Comparison of ENCODE assay signal across 8 cellular contexts in the genomic region with DNA sequence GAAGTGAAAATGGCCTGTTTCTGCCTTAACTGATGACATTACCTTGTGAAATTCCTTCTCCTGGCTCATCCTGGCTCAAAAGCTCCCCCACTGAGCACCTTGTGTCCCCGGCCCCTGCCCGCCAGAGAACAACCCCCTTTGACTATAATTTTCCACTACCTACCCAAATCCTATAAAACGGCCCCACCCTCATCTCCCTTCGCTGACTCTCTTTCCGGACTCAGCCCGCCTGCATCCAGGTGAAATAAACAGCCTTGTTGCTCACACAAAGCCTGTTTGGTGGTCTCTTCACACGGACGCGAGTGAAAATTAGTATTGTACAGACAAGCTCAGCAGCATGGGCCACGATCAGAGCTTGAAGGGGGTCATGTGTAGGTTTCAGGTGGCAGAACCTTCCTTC. TPM values are rescaled to one million over a fixed set of nuclear protein-coding genes. Genes with fewer than 3 reads are reported as not detected.
DNase-seq lines count a peak whose midpoint lies in the region; ATAC-seq and TF ChIP-seq lines count a peak whose summit lies in the region.
"Not testable (repeated sequence)": the region's sequence is repeated elsewhere in the genome, so short reads cannot be mapped to it uniquely, and the experiment has no call there.

No MANE protein-coding gene starts in this region.

- ATAC-seq in activated CD4-positive, alpha-beta T cell treated with anti-CD3 and anti-CD28 coated beads for 36 hours = not testable (repeated sequence)

- H3K36me3 Mint-ChIP-seq in CD14-positive monocyte (peaks cover 43 to 70% of the 10 kb centered on the region in 2 donors), progenitor cell of endocrine pancreas (ENCODE audit: insufficient read depth) (peaks cover 15% of the 10 kb centered on the region)
- not testable (repeated sequence) for H3K36me3 Mint-ChIP-seq in IgD-negative memory B cell
- peaks cover 79% of the 10 kb centered on the region for H3K36me3 Mint-ChIP-seq in activated CD4-positive, alpha-beta T cell treated with anti-CD3 and anti-CD28 coated beads for 36 hours (ENCODE audit: low read depth)
- peaks cover 80% of the 10 kb centered on the region for H3K36me3 Mint-ChIP-seq in activated naive CD8-positive, alpha-beta T cell treated with anti-CD3 and anti-CD28 coated beads for 36 hours

- not testable (repeated sequence) for DNase-seq in CD14-positive monocyte (ENCODE audit: low spot score); activated naive CD8-positive, alpha-beta T cell treated with anti-CD3 and anti-CD28 coated beads for 36 hours; esophagus squamous epithelium (lab: John Stamatoyannopoulos, UW); progenitor cell of endocrine pancreas (ENCODE audit: low spot score, unreplicated experiment)
- peak; percentile 70 for DNase-seq in activated CD4-positive, alpha-beta T cell treated with anti-CD3 and anti-CD28 coated beads for 36 hours
- DNase-seq in activated T-cell treated with anti-CD3 and anti-CD28 coated beads, Interleukin-2, amount 50 U/mL, for 48 hours = peak; percentile 64 to 69
- peak; percentile 32 for DNase-seq in stimulated activated naive CD4-positive, alpha-beta T cell treated with Interleukin-2 at 50 U/mL for 16 hours (lab: John Stamatoyannopoulos, UW)

- H3K4me1 Mint-ChIP-seq in CD14-positive monocyte = peaks cover 35% of the 10 kb centered on the region
- peaks cover 27 to 53% (median 28%) of the 10 kb centered on the region in 3 donors for H3K4me1 Mint-ChIP-seq in IgD-negative memory B cell
- H3K4me1 Mint-ChIP-seq in activated CD4-positive, alpha-beta T cell treated with anti-CD3 and anti-CD28 coated beads for 36 hours = peaks cover 85% of the 10 kb centered on the region
- peaks cover 86% of the 10 kb centered on the region for H3K4me1 Mint-ChIP-seq in activated naive CD8-positive, alpha-beta T cell treated with anti-CD3 and anti-CD28 coated beads for 36 hours
- peaks cover 44% of the 10 kb centered on the region for H3K4me1 Mint-ChIP-seq in progenitor cell of endocrine pancreas (ENCODE audit: low read depth)

- POLR2A ChIA-PET in activated CD4-positive, alpha-beta T cell treated with anti-CD3 and anti-CD28 coated beads for 36 hours (lab: Charles Lee) = interaction anchor here (0.6 to 2.4 kb wide), 3 partner anchors 19 to 267 kb away, joined by 3 to 7 read pairs (median 4); partner anchors contain the start of gene LUC7L2

- H3K4me3 Mint-ChIP-seq in CD14-positive monocyte = not testable (repeated sequence)
- H3K4me3 Mint-ChIP-seq in IgD-negative memory B cell (peak overlapping the region; percentile 30 to 75 (median 68)), progenitor cell of endocrine pancreas (ENCODE audit: low read depth) (peak overlapping the region; percentile 23)
- H3K4me3 Mint-ChIP-seq in activated CD4-positive, alpha-beta T cell treated with anti-CD3 and anti-CD28 coated beads for 36 hours = peak overlapping the region; percentile 70
- peak overlapping the region; percentile 79 for H3K4me3 Mint-ChIP-seq in activated naive CD8-positive, alpha-beta T cell treated with anti-CD3 and anti-CD28 coated beads for 36 hours

- CTCF ChIA-PET in activated CD4-positive, alpha-beta T cell treated with anti-CD3 and anti-CD28 coated beads for 36 hours (lab: Charles Lee) = interaction anchor here (0.6 to 3.2 kb wide), 4 partner anchors 10 to 246 kb away, joined by 3 to 32 read pairs (median 12); no protein-coding TSS in a partner anchor

- H3K27me3 Mint-ChIP-seq in CD14-positive monocyte (ENCODE audit: low read depth in 3 of 3); IgD-negative memory B cell; activated CD4-positive, alpha-beta T cell treated with anti-CD3 and anti-CD28 coated beads for 36 hours; activated naive CD8-positive, alpha-beta T cell treated with anti-CD3 and anti-CD28 coated beads for 36 hours; progenitor cell of endocrine pancreas: not testable (repeated sequence)

- H3K9me3 Mint-ChIP-seq in CD14-positive monocyte; IgD-negative memory B cell; activated CD4-positive, alpha-beta T cell treated with anti-CD3 and anti-CD28 coated beads for 36 hours (ENCODE audit: low read depth); activated naive CD8-positive, alpha-beta T cell treated with anti-CD3 and anti-CD28 coated beads for 36 hours; progenitor cell of endocrine pancreas (ENCODE audit: low read depth): not testable (repeated sequence)

- H3K27ac ChIP-seq in esophagus squamous epithelium = peak overlapping the region in 3 of 4 donors; percentile 19 to 45 (median 39)

- not testable (repeated sequence) for TF ChIP-seq CTCF in CD14-positive monocyte (IDR thresholded peaks at IDR 0.05); esophagus squamous epithelium (IDR thresholded peaks at IDR 0.05); progenitor cell of endocrine pancreas (IDR thresholded peaks at IDR 0.05; ENCODE audit: unreplicated experiment)

- 85 to 88% methylated on average over 10 of the region's 10 CpGs for WGBS in esophagus squamous epithelium, 2 donors

- H3K27ac Mint-ChIP-seq in CD14-positive monocyte = peak overlapping the region in 4 of 7 donors; percentile 9 to 90 (median 40)
- H3K27ac Mint-ChIP-seq in IgD-negative memory B cell = peak overlapping the region; percentile 85 to 97 (median 97)
- peak overlapping the region; percentile 92 for H3K27ac Mint-ChIP-seq in activated CD4-positive, alpha-beta T cell treated with anti-CD3 and anti-CD28 coated beads for 36 hours
- H3K27ac Mint-ChIP-seq in activated naive CD8-positive, alpha-beta T cell treated with anti-CD3 and anti-CD28 coated beads for 36 hours = peak overlapping the region; percentile 90
- peak overlapping the region; percentile 75 for H3K27ac Mint-ChIP-seq in progenitor cell of endocrine pancreas

- peaks cover 0 to 58% (median 10%) of the 10 kb centered on the region in 3 donors for H3K4me1 ChIP-seq in esophagus squamous epithelium

- not testable (repeated sequence) for H3K9me3 ChIP-seq in esophagus squamous epithelium

- intact Hi-C loops in CD14-positive monocyte (cut with micrococcal nuclease); activated CD4-positive, alpha-beta T cell treated with anti-CD3 and anti-CD28 coated beads for 36 hours (cut with DNase I, micrococcal nuclease); esophagus squamous epithelium (cut with DNase I): not testable (repeated sequence)

- H3K36me3 ChIP-seq in esophagus squamous epithelium = peaks cover 0 to 44% (median 0%) of the 10 kb centered on the region in 3 donors

- H3K4me3 ChIP-seq in esophagus squamous epithelium = not testable (repeated sequence)

- not testable (repeated sequence) for TF ChIP-seq POLR2A in esophagus squamous epithelium (IDR thresholded peaks at IDR 0.05)

- H3K27me3 ChIP-seq in esophagus squamous epithelium = not testable (repeated sequence)

RNA-seq across cellular contexts. Expression of gene ZC3HAV1, which starts 16.0 kb away (rescaled TPM):
- polyA plus RNA-seq in CD14-positive monocyte (10 to 100 TPM; 21.2 to 30.2 TPM), IgD-negative memory B cell (93.1 TPM)
- 100 to 1,000 TPM; 110 to 120 TPM for total RNA-seq in activated CD4-positive, alpha-beta T cell treated with anti-CD3 and anti-CD28 coated beads for 36 hours
- 100 to 1,000 TPM; 117 to 118 TPM for total RNA-seq in activated naive CD8-positive, alpha-beta T cell treated with anti-CD3 and anti-CD28 coated beads for 36 hours
- total RNA-seq in esophagus squamous epithelium (10 to 100 TPM; 27.7 to 34.7 (median 29.2) TPM), progenitor cell of endocrine pancreas (41.2 and 44.6 TPM in 2 replicates)

RNA-seq across cellular contexts. Expression of gene ZC3HAV1L, which starts 57.7 kb away (rescaled TPM):
- polyA plus RNA-seq in CD14-positive monocyte = under 1 TPM in 1 of 2 donors, not detected in 1; 0.10 TPM
- polyA plus RNA-seq in IgD-negative memory B cell = 0.80 TPM
- total RNA-seq in activated CD4-positive, alpha-beta T cell treated with anti-CD3 and anti-CD28 coated beads for 36 hours = 10 to 100 TPM; 19.8 to 23.2 TPM
- total RNA-seq in activated naive CD8-positive, alpha-beta T cell treated with anti-CD3 and anti-CD28 coated beads for 36 hours = 10 to 100 TPM; 12.9 to 13.4 TPM
- 10 to 100 TPM; 12.5 to 24.0 (median 14.9) TPM for total RNA-seq in esophagus squamous epithelium
- 16.5 and 18.2 TPM in 2 replicates for total RNA-seq in progenitor cell of endocrine pancreas

Comparison
In these comparisons a context has a peak if more than half of its experiments do, and no peak if none do; other contexts are left out.
1. H3K27ac Mint-ChIP-seq: peak in every context shown above with its lines; median percentile 97 in IgD-negative memory B cell; 92 in activated CD4-positive, alpha-beta T cell treated with anti-CD3 and anti-CD28 coated beads for 36 hours; 90 in activated naive CD8-positive, alpha-beta T cell treated with anti-CD3 and anti-CD28 coated beads for 36 hours; 75 in progenitor cell of endocrine pancreas; 40 in CD14-positive monocyte.